Comparison of ENCODE assay signal across 8 cellular contexts in genomic region chr4:16225996-16226815, GRCh38. TPM values are rescaled to one million over a fixed set of nuclear protein-coding genes. Genes with fewer than 3 reads are reported as not detected.
DNase-seq lines count a peak whose midpoint lies in the region; ATAC-seq, FAIRE-seq and TF ChIP-seq lines count a peak whose summit lies in the region.

Gene TAPT1, minus strand, starts transcription at chr4:16226471. Its CDS starts 14 bp downstream, at chr4:16226457.

- no peaks in the 10 kb centered on the region for H4K20me1 ChIP-seq in keratinocyte (ENCODE audit: control insufficient read depth, extremely low read depth, insufficient read depth, low read length)

- dilution Hi-C loops in keratinocyte (cut with MboI; ENCODE audit: extremely low pct_ligation_motif_present, low sequenced_read_pairs) = no loop called here

- peak within 1 kb of the TSS; percentile 91 for H2AFZ ChIP-seq in keratinocyte (ENCODE audit: control insufficient read depth, low read length)

- H3K4me3 ChIP-seq in keratinocyte (ENCODE audit: control insufficient read depth in 2 of 3, extremely low read depth in 1 of 3, insufficient read depth in 2 of 3, low read depth in 1 of 3, low read length in 3 of 3) = peak within 1 kb of the TSS; percentile 62 to 88 (median 85)

- H3K27me3 ChIP-seq in keratinocyte (ENCODE audit: control insufficient read depth, extremely low read depth, insufficient read depth, low read length) = no peaks in the 10 kb centered on the region

- no peaks in the 10 kb centered on the region for H3K9me1 ChIP-seq in keratinocyte (ENCODE audit: control insufficient read depth, extremely low read depth, insufficient read depth, low read length)

- peak; percentile 69 for DNase-seq in NCI-H1092 treated with DMSO at 0.1 percent for 48 hours (lab: John Stamatoyannopoulos, UW)
- DNase-seq in activated CD4-positive, CD25-positive, alpha-beta regulatory T cell treated with anti-CD3 and anti-CD28 coated beads, Interleukin-2, amount 50 U/mL, for 72 hours = peak; percentile 81
- peak; percentile 68 for DNase-seq in central memory CD4-positive, alpha-beta T cell
- DNase-seq in keratinocyte (ENCODE audit: low read depth, low spot score) = no peak
- peak; percentile 88 for DNase-seq in stimulated activated CD4-positive, alpha-beta T cell treated with anti-CD3 and anti-CD28 coated beads, Interleukin-15, amount 100 ng/mL, for 24 hours
- no peak for DNase-seq in NCI-H524 treated with DMSO at 0.1 percent for 48 hours (lab: John Stamatoyannopoulos, UW)

- H3K4me1 ChIP-seq in keratinocyte (ENCODE audit: control insufficient read depth, extremely low read depth, insufficient read depth, low read length) = peaks cover 8% of the 10 kb centered on the region

- peak within 1 kb of the TSS; percentile 91 for H3K4me2 ChIP-seq in keratinocyte (ENCODE audit: control insufficient read depth, extremely low read depth, insufficient read depth, low read depth, low read length)

- no peaks in the 10 kb centered on the region for H3K9me3 ChIP-seq in keratinocyte (ENCODE audit: control insufficient read depth, low read depth, low read length)

- no peaks in the 10 kb centered on the region for H3K36me3 ChIP-seq in keratinocyte (ENCODE audit: control insufficient read depth in 2 of 2, extremely low read depth in 1 of 2, insufficient read depth in 2 of 2, low read length in 2 of 2)

- ATAC-seq in GM18508 (IDR thresholded peaks at IDR 0.05; ENCODE audit: insufficient read depth, unreplicated experiment) (peak; percentile 30), HG02588 (IDR thresholded peaks at IDR 0.05; ENCODE audit: unreplicated experiment) (peak; percentile 74)

- FAIRE-seq in keratinocyte (lab: Jason Lieb, UNC) = no peak

- peak within 1 kb of the TSS; percentile 82 for H3K9ac ChIP-seq in keratinocyte (ENCODE audit: control insufficient read depth, extremely low read depth, insufficient read depth, low read length)

- peaks cover 16% of the 10 kb centered on the region for H3K79me2 ChIP-seq in keratinocyte (ENCODE audit: control insufficient read depth, insufficient read depth, low read length)

- peak within 1 kb of the TSS; percentile 67 for H3K27ac ChIP-seq in keratinocyte (ENCODE audit: control insufficient read depth, insufficient read depth, low read length)

- TF ChIP-seq CTCF in keratinocyte (optimal IDR thresholded peaks at IDR 0.05 in 1 of 3, IDR thresholded peaks at IDR 0.05 in 1 of 3, conservative IDR thresholded peaks at IDR 0.05 in 1 of 3; ENCODE audit: extremely low read depth in 1 of 3, insufficient read depth in 2 of 3, low read length in 3 of 3) = no peak

RNA-seq across cellular contexts. Expression of gene TAPT1, which starts in this region (rescaled TPM):
- polyA plus RNA-seq in keratinocyte = 8.6 to 10.7 TPM (median 9.2 TPM) in 3 replicates
- polyA plus RNA-seq in keratinocyte (2011; ENCODE audit: low read depth) = 8.3 TPM
- 3.8 and 8.9 TPM in 2 replicates for polyA plus RNA-seq in keratinocyte (2011; cell fraction: cytosol; rRNA removed)
- 14.6 and 17.3 TPM in 2 replicates for polyA plus RNA-seq in keratinocyte (2011; cell fraction: nucleus; rRNA removed)
- 6.2 and 8.5 TPM in 2 replicates for polyA plus RNA-seq in keratinocyte (2012; ENCODE audit: low replicate concordance)
- polyA minus RNA-seq in keratinocyte = 3.8 to 16.7 TPM (median 12.2 TPM) in 3 replicates
- 5.6 TPM for polyA minus RNA-seq in keratinocyte (2011; cell fraction: cytosol; rRNA and poly(A)+ RNA removed)
- 14.2 and 21.9 TPM in 2 replicates for polyA minus RNA-seq in keratinocyte (2011; cell fraction: nucleus; rRNA and poly(A)+ RNA removed)

Comparison
In these comparisons a context has a peak if more than half of its experiments do, and no peak if none do; other contexts are left out.
1. DNase-seq: peak in NCI-H1092 treated with DMSO at 0.1 percent for 48 hours (single experiment), activated CD4-positive, CD25-positive, alpha-beta regulatory T cell treated with anti-CD3 and anti-CD28 coated beads, Interleukin-2, amount 50 U/mL, for 72 hours (single experiment), central memory CD4-positive, alpha-beta T cell (single experiment) and stimulated activated CD4-positive, alpha-beta T cell treated with anti-CD3 and anti-CD28 coated beads, Interleukin-15, amount 100 ng/mL, for 24 hours (single experiment); none in keratinocyte (single experiment) and NCI-H524 treated with DMSO at 0.1 percent for 48 hours (single experiment).